ENCODE assay signal across 8 cellular contexts in genomic region chrX:124406294-124407013, GRCh38.
A peak's percentile ranks its signal among the peaks of the same experiment; 100 is the strongest.
DNase-seq lines count a peak whose midpoint lies in the region; ATAC-seq and TF ChIP-seq lines count a peak whose summit lies in the region.

No MANE protein-coding gene starts in this region.

- H3K4me3 ChIP-seq in Karpas-422 (ENCODE audit: low read length) (no peak overlapping the region), SK-N-MC (no peak overlapping the region), heart left ventricle (no peak overlapping the region), skeletal muscle cell (ENCODE audit: low read depth, low read length) (no peak overlapping the region)

- no peaks in the 10 kb centered on the region for H3K79me2 ChIP-seq in Karpas-422 (ENCODE audit: low read length)

- H3K36me3 ChIP-seq in Karpas-422 (ENCODE audit: insufficient read depth, low read length): no peaks in the 10 kb centered on the region
- no peaks in the 10 kb centered on the region; the same call in 1 of the 2 replicates for H3K36me3 ChIP-seq in SK-N-MC (ENCODE audit: insufficient read depth, low read length)
- no peaks in the 10 kb centered on the region for H3K36me3 ChIP-seq in heart left ventricle

- TF ChIP-seq CTCF in heart left ventricle (IDR thresholded peaks at IDR 0.05): peak; percentile 20 to 60 (median 49)

- H2AFZ ChIP-seq in Karpas-422 (ENCODE audit: low read length): no peak overlapping the region

- 20 to 32% (median 27%) methylated on average over 12 of the region's 12 CpGs for WGBS in heart left ventricle, 4 donors

- H3K27me3 ChIP-seq in Karpas-422 (ENCODE audit: low read length) (no peaks in the 10 kb centered on the region), heart left ventricle (no peaks in the 10 kb centered on the region)

- TF ChIP-seq POLR2A in heart left ventricle (IDR thresholded peaks at IDR 0.05): no peak

- DNase-seq in DMS53 treated with DMSO at 0.1 percent for 48 hours (lab: John Stamatoyannopoulos, UW; ENCODE audit: unreplicated experiment) (peak; percentile 43), Karpas-422 (peak; percentile 90), SK-N-MC (ENCODE audit: low read depth, low spot score) (peak; percentile 45), heart left ventricle (peak in 4 of 5 donors; percentile 29 to 37 (median 29)), skeletal muscle cell (ENCODE audit: low read depth) (peak; percentile 39)
- DNase-seq in activated naive CD4-positive, alpha-beta T cell treated with anti-CD3 and anti-CD28 coated beads, Interleukin-2, amount 50 U/mL, for 16 hours: peak; percentile 56

- H3K27ac ChIP-seq in Karpas-422 (ENCODE audit: low read length) (no peak overlapping the region), SK-N-MC (no peak overlapping the region), heart left ventricle (no peak overlapping the region)

- ATAC-seq in GM21526 (IDR thresholded peaks at IDR 0.05; ENCODE audit: low FRiP score, unreplicated experiment): peak; percentile 95
- peak in 3 of 4 donors; percentile 73 to 94 (median 82) for ATAC-seq in heart left ventricle
- ATAC-seq in GM21528 (IDR thresholded peaks at IDR 0.05; ENCODE audit: low FRiP score, unreplicated experiment): no peak

- H3K9ac ChIP-seq in Karpas-422 (ENCODE audit: low read length) (no peak overlapping the region), SK-N-MC (ENCODE audit: insufficient read length) (no peak overlapping the region)

- intact Hi-C loops in heart left ventricle (cut with DNase I): no loop called here

- no peaks in the 10 kb centered on the region for H4K20me1 ChIP-seq in Karpas-422 (ENCODE audit: insufficient read depth, low read depth, low read length)

- H3K9me3 ChIP-seq in Karpas-422 (ENCODE audit: low read length) (no peaks in the 10 kb centered on the region), SK-N-MC (ENCODE audit: low read depth, low read length) (no peaks in the 10 kb centered on the region), heart left ventricle (no peaks in the 10 kb centered on the region)

- no peaks in the 10 kb centered on the region for H3K9me2 ChIP-seq in Karpas-422 (replicated peaks; ENCODE audit: insufficient read depth, low read length)

- no peaks in the 10 kb centered on the region for H3K4me1 ChIP-seq in Karpas-422 (ENCODE audit: low read length)
- H3K4me1 ChIP-seq in heart left ventricle: no peaks in the 10 kb centered on the region

- no peak overlapping the region for H3K4me2 ChIP-seq in Karpas-422 (ENCODE audit: low read depth, low read length, poor library complexity, severe bottlenecking)

Comparison
In these comparisons a context has a peak if more than half of its experiments do, and no peak if none do; other contexts are left out.
1. DNase-seq: peak in every context shown above with its lines; median percentile 90 in Karpas-422; 56 in activated naive CD4-positive, alpha-beta T cell treated with anti-CD3 and anti-CD28 coated beads, Interleukin-2, amount 50 U/mL, for 16 hours; 45 in SK-N-MC; 43 in DMS53 treated with DMSO at 0.1 percent for 48 hours; 39 in skeletal muscle cell; 29 in heart left ventricle.